ENCODE assay signal across 1 cellular context in the genomic region with DNA sequence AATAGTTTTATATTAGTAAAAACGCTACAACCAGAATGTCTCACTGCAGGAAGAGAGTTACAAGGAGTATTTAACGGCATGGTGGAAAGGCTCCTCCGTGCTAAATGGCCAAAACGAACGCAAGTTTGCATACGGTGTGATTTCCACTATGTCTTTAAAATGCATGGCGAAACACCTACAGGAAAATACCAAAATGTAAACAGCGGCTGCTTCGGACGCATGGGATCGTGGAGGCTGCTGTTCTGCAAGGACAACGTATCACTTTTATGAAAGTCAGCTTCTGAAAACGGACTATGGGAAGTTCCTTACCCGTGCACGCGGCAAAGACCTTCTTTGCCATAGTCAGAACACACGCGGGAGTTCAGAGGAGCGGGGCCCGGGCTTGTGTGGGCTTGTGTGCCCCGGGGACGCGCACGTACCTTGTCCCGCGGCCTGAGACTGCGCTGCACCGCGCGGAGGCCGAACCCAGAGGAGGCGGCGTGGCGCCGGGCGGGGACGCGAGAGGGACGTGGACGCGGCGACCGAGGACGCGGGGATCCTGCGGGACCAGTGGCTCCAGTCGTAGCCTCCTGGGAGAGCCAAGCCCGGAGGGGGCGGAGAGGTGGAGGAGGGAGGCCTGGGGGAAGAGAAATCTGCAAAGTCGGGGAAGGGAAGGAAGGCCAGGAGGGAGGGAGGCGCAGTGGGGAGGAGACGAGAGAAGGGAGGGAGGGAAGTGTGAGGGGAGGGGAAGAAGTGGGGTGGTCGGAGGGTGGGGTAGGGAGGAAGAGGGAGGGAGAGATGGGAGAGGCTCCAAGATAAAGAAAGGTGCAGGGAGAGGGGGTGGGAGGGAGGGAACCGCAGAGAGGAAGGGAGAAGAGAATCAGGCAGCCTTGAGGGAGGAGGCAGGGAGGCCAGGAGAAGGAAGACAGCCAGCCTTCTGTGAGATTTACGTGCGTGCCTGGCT.
TF ChIP-seq lines count a peak whose summit lies in the region.

TSS of gene CMBL (minus strand) at position 697 of the 943 bp plus-strand sequence. CDS start 17,140 bp downstream, outside the sequence.

TF ChIP-seq in HepG2, 621 proteins besides CTCF, POLR2A, EP300 and RAD21 (continued from another document and continues in another):
- TF ChIP-seq, protein P1, sequence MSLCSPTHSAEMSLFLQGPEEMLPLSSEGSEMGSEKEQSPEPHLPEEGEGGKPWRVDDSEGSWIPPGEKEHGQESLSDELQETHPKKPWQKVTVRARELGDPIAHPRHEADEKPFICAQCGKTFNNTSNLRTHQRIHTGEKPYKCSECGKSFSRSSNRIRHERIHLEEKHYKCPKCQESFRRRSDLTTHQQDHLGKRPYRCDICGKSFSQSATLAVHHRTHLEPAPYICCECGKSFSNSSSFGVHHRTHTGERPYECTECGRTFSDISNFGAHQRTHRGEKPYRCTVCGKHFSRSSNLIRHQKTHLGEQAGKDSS (CRISPR knock-in tag; IDR thresholded peaks at IDR 0.05; ENCODE audit: borderline replicate concordance, low read depth) = peak; percentile 34; the same call in 1 of the 2 replicates
- TF ChIP-seq ARNT (IDR thresholded peaks at IDR 0.05) (no peak), ZNF414 (CRISPR knock-in tag; IDR thresholded peaks at IDR 0.05) (no peak), ISL2 (CRISPR knock-in tag; IDR thresholded peaks at IDR 0.05) (peak; percentile 40; the same call in 1 of the 2 replicates), ZNF589 (CRISPR knock-in tag; conservative IDR thresholded peaks at IDR 0.05) (peak; percentile 57; the same call in 1 of the 2 replicates), GMEB2 (CRISPR knock-in tag; IDR thresholded peaks at IDR 0.05; ENCODE audit: low read depth) (no peak), MED13 (CRISPR knock-in tag; IDR thresholded peaks at IDR 0.05) (no peak), MTA3 (CRISPR knock-in tag; IDR thresholded peaks at IDR 0.05) (no peak), ZFAT (CRISPR knock-in tag; conservative IDR thresholded peaks at IDR 0.05) (no peak), ZNF761 (CRISPR knock-in tag; conservative IDR thresholded peaks at IDR 0.05) (no peak), ZNF747 (CRISPR knock-in tag; IDR thresholded peaks at IDR 0.05; ENCODE audit: borderline replicate concordance) (0 out of 2 replicates have a peak, but pooled peaks have one; percentile 52), GTF2F1 (IDR thresholded peaks at IDR 0.05; ENCODE audit: low read length) (no peak), ZNF879 (CRISPR knock-in tag; IDR thresholded peaks at IDR 0.05) (0 out of 2 replicates have a peak, but pooled peaks have one; percentile 56), ZNF501 (CRISPR knock-in tag; IDR thresholded peaks at IDR 0.05) (peak; percentile 76), SP4 (CRISPR knock-in tag; IDR thresholded peaks at IDR 0.05) (0 out of 2 replicates have a peak, but pooled peaks have one; percentile 44), NRL (CRISPR knock-in tag; IDR thresholded peaks at IDR 0.05; ENCODE audit: borderline replicate concordance) (no peak), RFX3 (CRISPR knock-in tag; IDR thresholded peaks at IDR 0.05) (no peak), ZMYM3 (CRISPR knock-in tag; IDR thresholded peaks at IDR 0.05) (peak; percentile 65; the same call in 1 of the 2 replicates), DDIT3 (CRISPR knock-in tag; IDR thresholded peaks at IDR 0.05) (no peak), ZMAT5 (CRISPR knock-in tag; IDR thresholded peaks at IDR 0.05; ENCODE audit: borderline replicate concordance, low read depth) (no peak), ZNF12 (CRISPR knock-in tag; IDR thresholded peaks at IDR 0.05) (0 out of 2 replicates have a peak, but pooled peaks have one; percentile 24), AGO1 (IDR thresholded peaks at IDR 0.05; ENCODE audit: low read depth, low read length, poor library complexity, severe bottlenecking) (no peak), HNRNPLL (IDR thresholded peaks at IDR 0.05; ENCODE audit: low read depth, low read length, poor library complexity, severe bottlenecking) (peak; percentile 80), PITX1 (CRISPR knock-in tag; IDR thresholded peaks at IDR 0.05) (peak; percentile 45; the same call in 1 of the 2 replicates), YY1 (IDR thresholded peaks at IDR 0.05; ENCODE audit: insufficient read depth, insufficient replicate concordance, low read depth, low read length) (peak; percentile 41), ATF5 (CRISPR knock-in tag; IDR thresholded peaks at IDR 0.05; ENCODE audit: low read depth) (0 out of 2 replicates have a peak, but pooled peaks have one; percentile 22), ELF3 (CRISPR knock-in tag; IDR thresholded peaks at IDR 0.05) (no peak), ZNF788 (CRISPR knock-in tag; IDR thresholded peaks at IDR 0.05; ENCODE audit: borderline replicate concordance) (peak; percentile 62; the same call in 1 of the 2 replicates), DRAP1 (CRISPR knock-in tag; IDR thresholded peaks at IDR 0.05) (no peak), ZNF740 (CRISPR knock-in tag; IDR thresholded peaks at IDR 0.05) (no peak), FOSL2 (CRISPR knock-in tag; IDR thresholded peaks at IDR 0.05) (0 out of 2 replicates have a peak, but pooled peaks have one; percentile 15), ZNF547 (CRISPR knock-in tag; IDR thresholded peaks at IDR 0.05) (no peak), MED1 (CRISPR knock-in tag; IDR thresholded peaks at IDR 0.05) (0 out of 2 replicates have a peak, but pooled peaks have one; percentile 28), GTF3A (CRISPR knock-in tag; conservative IDR thresholded peaks at IDR 0.05) (no peak), KDM3A (CRISPR knock-in tag; IDR thresholded peaks at IDR 0.05; ENCODE audit: low read depth) (no peak), ZNF367 (CRISPR knock-in tag; IDR thresholded peaks at IDR 0.05; ENCODE audit: borderline replicate concordance) (no peak), ZNF343 (CRISPR knock-in tag; IDR thresholded peaks at IDR 0.05) (no peak), ZNF18 (CRISPR knock-in tag; IDR thresholded peaks at IDR 0.05; ENCODE audit: insufficient replicate concordance) (no peak), ZNF274 (CRISPR knock-in tag; IDR thresholded peaks at IDR 0.05) (peak; percentile 72; the same call in 1 of the 2 replicates), NFE2L1 (CRISPR knock-in tag; IDR thresholded peaks at IDR 0.05; ENCODE audit: borderline replicate concordance) (no peak), PCBP2 (optimal IDR thresholded peaks at IDR 0.05; ENCODE audit: low read depth, low read length, poor library complexity, severe bottlenecking) (no peak), DMTF1 (CRISPR knock-in tag; IDR thresholded peaks at IDR 0.05) (no peak), SNAPC2 (CRISPR knock-in tag; IDR thresholded peaks at IDR 0.05) (no peak), ZSCAN22 (CRISPR knock-in tag; IDR thresholded peaks at IDR 0.05) (no peak), SATB2 (CRISPR knock-in tag; IDR thresholded peaks at IDR 0.05) (no peak), ATF7 (IDR thresholded peaks at IDR 0.05) (no peak), ATF7 (CRISPR knock-in tag; IDR thresholded peaks at IDR 0.05) (no peak)
- TF ChIP-seq, protein P2, sequence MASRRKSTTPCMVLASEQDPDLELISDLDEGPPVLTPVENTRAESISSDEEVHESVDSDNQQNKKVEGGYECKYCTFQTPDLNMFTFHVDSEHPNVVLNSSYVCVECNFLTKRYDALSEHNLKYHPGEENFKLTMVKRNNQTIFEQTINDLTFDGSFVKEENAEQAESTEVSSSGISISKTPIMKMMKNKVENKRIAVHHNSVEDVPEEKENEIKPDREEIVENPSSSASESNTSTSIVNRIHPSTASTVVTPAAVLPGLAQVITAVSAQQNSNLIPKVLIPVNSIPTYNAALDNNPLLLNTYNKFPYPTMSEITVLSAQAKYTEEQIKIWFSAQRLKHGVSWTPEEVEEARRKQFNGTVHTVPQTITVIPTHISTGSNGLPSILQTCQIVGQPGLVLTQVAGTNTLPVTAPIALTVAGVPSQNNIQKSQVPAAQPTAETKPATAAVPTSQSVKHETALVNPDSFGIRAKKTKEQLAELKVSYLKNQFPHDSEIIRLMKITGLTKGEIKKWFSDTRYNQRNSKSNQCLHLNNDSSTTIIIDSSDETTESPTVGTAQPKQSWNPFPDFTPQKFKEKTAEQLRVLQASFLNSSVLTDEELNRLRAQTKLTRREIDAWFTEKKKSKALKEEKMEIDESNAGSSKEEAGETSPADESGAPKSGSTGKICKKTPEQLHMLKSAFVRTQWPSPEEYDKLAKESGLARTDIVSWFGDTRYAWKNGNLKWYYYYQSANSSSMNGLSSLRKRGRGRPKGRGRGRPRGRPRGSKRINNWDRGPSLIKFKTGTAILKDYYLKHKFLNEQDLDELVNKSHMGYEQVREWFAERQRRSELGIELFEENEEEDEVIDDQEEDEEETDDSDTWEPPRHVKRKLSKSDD (CRISPR knock-in tag; IDR thresholded peaks at IDR 0.05; ENCODE audit: low read depth) = no peak
- TF ChIP-seq, protein P3, sequence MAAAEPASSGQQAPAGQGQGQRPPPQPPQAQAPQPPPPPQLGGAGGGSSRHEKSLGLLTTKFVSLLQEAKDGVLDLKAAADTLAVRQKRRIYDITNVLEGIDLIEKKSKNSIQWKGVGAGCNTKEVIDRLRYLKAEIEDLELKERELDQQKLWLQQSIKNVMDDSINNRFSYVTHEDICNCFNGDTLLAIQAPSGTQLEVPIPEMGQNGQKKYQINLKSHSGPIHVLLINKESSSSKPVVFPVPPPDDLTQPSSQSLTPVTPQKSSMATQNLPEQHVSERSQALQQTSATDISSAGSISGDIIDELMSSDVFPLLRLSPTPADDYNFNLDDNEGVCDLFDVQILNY (CRISPR knock-in tag; conservative IDR thresholded peaks at IDR 0.05) = 0 out of 2 replicates have a peak, but pooled peaks have one; percentile 30
- TF ChIP-seq, protein P4, sequence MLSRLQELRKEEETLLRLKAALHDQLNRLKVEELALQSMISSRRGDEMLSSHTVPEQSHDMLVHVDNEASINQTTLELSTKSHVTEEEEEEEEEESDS (CRISPR knock-in tag; IDR thresholded peaks at IDR 0.05; ENCODE audit: borderline replicate concordance) = no peak
